1 cellular context compared by ENCODE assay signal in the genomic region with DNA sequence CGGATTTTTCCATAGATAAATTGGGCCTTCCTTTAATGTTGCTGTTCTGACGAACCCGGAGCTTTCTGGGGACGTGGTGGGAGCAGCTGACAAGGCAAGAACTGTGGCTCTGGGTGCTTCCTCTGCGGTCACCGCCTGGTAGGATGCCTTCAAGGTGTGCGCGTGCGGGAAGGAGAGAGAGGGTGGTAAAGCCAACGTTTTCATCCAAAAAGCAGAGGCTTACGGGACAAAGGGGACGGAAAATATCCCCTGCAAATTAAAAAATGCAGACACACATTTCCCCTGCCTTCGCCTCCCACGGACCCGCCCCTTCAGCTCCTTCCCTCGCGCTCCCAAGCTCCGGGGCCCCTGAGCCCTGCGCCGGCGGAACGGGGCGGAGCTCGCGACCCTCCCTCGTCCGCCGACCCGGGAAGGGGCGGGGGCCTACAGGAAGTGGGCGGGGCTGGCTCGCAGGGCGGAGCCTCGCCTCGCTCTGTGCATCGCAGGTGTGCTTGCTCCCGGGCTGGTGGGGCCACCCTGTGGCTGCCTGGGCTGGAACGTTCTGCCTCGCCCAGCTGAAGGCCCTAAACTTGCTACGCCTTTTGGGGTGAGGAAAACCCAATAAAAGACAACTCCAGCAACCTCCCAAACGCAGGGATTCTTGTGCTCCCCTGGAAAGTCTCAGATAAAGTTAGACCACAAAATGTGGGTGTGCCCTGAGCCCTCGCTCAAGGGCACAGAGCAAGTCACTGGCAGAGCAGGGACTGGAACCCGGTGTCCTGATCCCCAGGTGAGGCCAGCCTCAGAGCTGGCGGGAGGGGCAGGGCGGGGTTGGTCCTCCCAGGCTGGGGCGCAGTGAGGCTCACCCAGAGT.
TF ChIP-seq lines count a peak whose summit lies in the region.

No MANE protein-coding gene starts in this region.

TF ChIP-seq in WTC11, 78 proteins besides CTCF, POLR2A, EP300 and RAD21 (continued from another document):
- TF ChIP-seq, protein P1, sequence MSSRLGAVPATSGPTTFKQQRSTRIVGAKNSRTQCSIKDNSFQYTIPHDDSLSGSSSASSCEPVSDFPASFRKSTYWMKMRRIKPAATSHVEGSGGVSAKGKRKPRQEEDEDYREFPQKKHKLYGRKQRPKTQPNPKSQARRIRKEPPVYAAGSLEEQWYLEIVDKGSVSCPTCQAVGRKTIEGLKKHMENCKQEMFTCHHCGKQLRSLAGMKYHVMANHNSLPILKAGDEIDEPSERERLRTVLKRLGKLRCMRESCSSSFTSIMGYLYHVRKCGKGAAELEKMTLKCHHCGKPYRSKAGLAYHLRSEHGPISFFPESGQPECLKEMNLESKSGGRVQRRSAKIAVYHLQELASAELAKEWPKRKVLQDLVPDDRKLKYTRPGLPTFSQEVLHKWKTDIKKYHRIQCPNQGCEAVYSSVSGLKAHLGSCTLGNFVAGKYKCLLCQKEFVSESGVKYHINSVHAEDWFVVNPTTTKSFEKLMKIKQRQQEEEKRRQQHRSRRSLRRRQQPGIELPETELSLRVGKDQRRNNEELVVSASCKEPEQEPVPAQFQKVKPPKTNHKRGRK (CRISPR knock-in tag; IDR thresholded peaks at IDR 0.05; ENCODE audit: borderline replicate concordance) = no peak
- TF ChIP-seq, protein P2, sequence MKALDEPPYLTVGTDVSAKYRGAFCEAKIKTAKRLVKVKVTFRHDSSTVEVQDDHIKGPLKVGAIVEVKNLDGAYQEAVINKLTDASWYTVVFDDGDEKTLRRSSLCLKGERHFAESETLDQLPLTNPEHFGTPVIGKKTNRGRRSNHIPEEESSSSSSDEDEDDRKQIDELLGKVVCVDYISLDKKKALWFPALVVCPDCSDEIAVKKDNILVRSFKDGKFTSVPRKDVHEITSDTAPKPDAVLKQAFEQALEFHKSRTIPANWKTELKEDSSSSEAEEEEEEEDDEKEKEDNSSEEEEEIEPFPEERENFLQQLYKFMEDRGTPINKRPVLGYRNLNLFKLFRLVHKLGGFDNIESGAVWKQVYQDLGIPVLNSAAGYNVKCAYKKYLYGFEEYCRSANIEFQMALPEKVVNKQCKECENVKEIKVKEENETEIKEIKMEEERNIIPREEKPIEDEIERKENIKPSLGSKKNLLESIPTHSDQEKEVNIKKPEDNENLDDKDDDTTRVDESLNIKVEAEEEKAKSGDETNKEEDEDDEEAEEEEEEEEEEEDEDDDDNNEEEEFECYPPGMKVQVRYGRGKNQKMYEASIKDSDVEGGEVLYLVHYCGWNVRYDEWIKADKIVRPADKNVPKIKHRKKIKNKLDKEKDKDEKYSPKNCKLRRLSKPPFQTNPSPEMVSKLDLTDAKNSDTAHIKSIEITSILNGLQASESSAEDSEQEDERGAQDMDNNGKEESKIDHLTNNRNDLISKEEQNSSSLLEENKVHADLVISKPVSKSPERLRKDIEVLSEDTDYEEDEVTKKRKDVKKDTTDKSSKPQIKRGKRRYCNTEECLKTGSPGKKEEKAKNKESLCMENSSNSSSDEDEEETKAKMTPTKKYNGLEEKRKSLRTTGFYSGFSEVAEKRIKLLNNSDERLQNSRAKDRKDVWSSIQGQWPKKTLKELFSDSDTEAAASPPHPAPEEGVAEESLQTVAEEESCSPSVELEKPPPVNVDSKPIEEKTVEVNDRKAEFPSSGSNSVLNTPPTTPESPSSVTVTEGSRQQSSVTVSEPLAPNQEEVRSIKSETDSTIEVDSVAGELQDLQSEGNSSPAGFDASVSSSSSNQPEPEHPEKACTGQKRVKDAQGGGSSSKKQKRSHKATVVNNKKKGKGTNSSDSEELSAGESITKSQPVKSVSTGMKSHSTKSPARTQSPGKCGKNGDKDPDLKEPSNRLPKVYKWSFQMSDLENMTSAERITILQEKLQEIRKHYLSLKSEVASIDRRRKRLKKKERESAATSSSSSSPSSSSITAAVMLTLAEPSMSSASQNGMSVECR (CRISPR knock-in tag; IDR thresholded peaks at IDR 0.05; ENCODE audit: borderline replicate concordance) = peak; percentile 47; the same call in 1 of the 2 replicates
- no peak for TF ChIP-seq GRHL2 (CRISPR knock-in tag; IDR thresholded peaks at IDR 0.05; ENCODE audit: insufficient replicate concordance, severe bottlenecking)
- TF ChIP-seq ZNF219 (CRISPR knock-in tag; IDR thresholded peaks at IDR 0.05; ENCODE audit: borderline replicate concordance) = no peak
